11 cellular contexts compared by ENCODE assay signal in the genomic region with DNA sequence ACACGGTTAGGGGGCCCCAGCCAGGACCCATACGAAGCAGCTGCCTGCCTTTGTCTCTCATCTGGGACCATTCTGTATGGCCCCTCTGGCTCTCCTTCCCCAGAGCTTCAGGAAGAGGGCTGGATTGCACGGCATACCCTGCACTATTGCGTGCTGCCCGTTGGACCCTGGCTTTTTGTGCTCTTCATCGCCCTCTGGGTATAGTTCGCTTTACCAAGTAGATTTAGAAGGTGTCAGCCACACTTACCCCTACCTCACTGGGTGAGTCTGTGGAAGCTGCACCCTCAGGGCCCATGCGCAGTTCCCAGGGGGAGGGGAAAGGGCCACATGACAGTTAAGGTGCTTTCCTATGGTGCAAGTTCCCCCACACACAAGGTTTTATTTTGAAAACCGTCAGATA. TPM values are rescaled to one million over a fixed set of nuclear protein-coding genes. Genes with fewer than 3 reads are reported as not detected.
DNase-seq lines count a peak whose midpoint lies in the region; ATAC-seq, FAIRE-seq and TF ChIP-seq lines count a peak whose summit lies in the region.
"Had no signal": no experiment of that assay in that cellular context is flagged by ENCODE, and none has a peak within 500 bp of the region (broad histone marks: within the 10 kb centered on the region; RNA-seq: fewer than 3 reads in every experiment).

No MANE protein-coding gene starts in this region.

- H3K4me1 ChIP-seq in H1 (replicated peaks in 1 of 4; ENCODE audit: control insufficient read depth in 3 of 4, insufficient read depth in 4 of 4, low read length in 3 of 4) (peaks cover 0 to 2% (median 2%) of the 10 kb centered on the region in 4 experiments; a peak in 2 of 7 replicates), skeletal muscle satellite cell (ENCODE audit: control insufficient read depth, insufficient read depth, low read length) (peaks cover 47% of the 10 kb centered on the region)

- H3K14ac ChIP-seq in H1 (ENCODE audit: insufficient read length): no peak overlapping the region

- no peak for TF ChIP-seq POLR2A in H1 (IDR thresholded peaks at IDR 0.05; ENCODE audit: control extremely low read depth in 1 of 2, low read depth in 2 of 2, low read length in 2 of 2)

- no peak overlapping the region; the same call in 1 of the 2 replicates for H2AFZ ChIP-seq in H1 (ENCODE audit: low read length)

- no peak overlapping the region for H3K4ac ChIP-seq in H1 (replicated peaks; ENCODE audit: insufficient read length, low read depth, low read length)

- H3K23me2 ChIP-seq in H1 (ENCODE audit: low read depth, low read length): no peaks in the 10 kb centered on the region; the same call in 1 of the 2 replicates

- H2AK5ac ChIP-seq in H1 (ENCODE audit: low read depth, low read length): no peak overlapping the region

- H3K79me2 ChIP-seq in H1 (ENCODE audit: control insufficient read depth in 1 of 2, insufficient read depth in 2 of 2, low read length in 2 of 2): no peaks in the 10 kb centered on the region

- POLR2A ChIA-PET in H1 (lab: Charles Lee; ENCODE audit: partially characterized antibody): no interaction called here

- H2BK12ac ChIP-seq in H1 (ENCODE audit: low read depth, low read length): no peak overlapping the region

- WGBS in H1 (ENCODE audit: extremely low coverage in 1 of 2, insufficient coverage in 1 of 2, insufficient read length in 1 of 2, insufficient replicate concordance in 2 of 2, low coverage in 1 of 2, low lambda C conversion rate in 2 of 2, missing lambda C conversion rate in 1 of 2), 2 experiments: 39% methylated on average over 9 of the region's 9 CpGs; no CpG with 5 or more reads in 1 of the 2 experiments

- H3K79me1 ChIP-seq in H1 (ENCODE audit: low read depth, low read length): no peaks in the 10 kb centered on the region; the same call in 1 of the 2 replicates

- no peak overlapping the region for H3K4me3 ChIP-seq in H1 (ENCODE audit: extremely low read depth in 1 of 4, insufficient read depth in 2 of 4, low read depth in 3 of 4, low read length in 4 of 4)
- H3K4me3 ChIP-seq in skeletal muscle satellite cell (ENCODE audit: low read length): no peak overlapping the region

- no peak for TF ChIP-seq EP300 in H1 (IDR thresholded peaks at IDR 0.05; ENCODE audit: borderline replicate concordance in 1 of 2, low read depth in 2 of 2, low read length in 2 of 2)

- peak; percentile 30 for DNase-seq in SKM-1 treated with dmso at 0.1 percent for 144 hours (lab: John Stamatoyannopoulos, UW; ENCODE audit: unreplicated experiment)
- no peak for DNase-seq in SKM-1 (lab: John Stamatoyannopoulos, UW; ENCODE audit: unreplicated experiment)
- DNase-seq in NCI-H446 (lab: John Stamatoyannopoulos, UW): peak; percentile 71 to 75
- no peak for DNase-seq in H1 (ENCODE audit: low read depth in 1 of 2, low spot score in 2 of 2)
- DNase-seq in DMS79 treated with DMSO at 0.1 percent for 48 hours (lab: John Stamatoyannopoulos, UW): no peak
- no peak for DNase-seq in NCI-H2081 treated with DMSO at 0.1 percent for 48 hours (lab: John Stamatoyannopoulos, UW)
- DNase-seq: activated naive CD8-positive, alpha-beta T cell treated with anti-CD3 and anti-CD28 coated beads, Interleukin-2, amount 10 ng/mL, durations not matched to agents 7 days and 5 days; erythroblast; stimulated activated CD4-positive, alpha-beta T cell treated with anti-CD3 and anti-CD28 coated beads, Interleukin-2, amount 100 ng/mL, for 48 hours had no signal

- FAIRE-seq in H1 (lab: Jason Lieb, UNC): no peak

- no peak overlapping the region for H4K5ac ChIP-seq in H1 (ENCODE audit: insufficient read length, low read depth, low read length)

- CTCF ChIA-PET in H1 (lab: Charles Lee; ENCODE audit: partially characterized antibody): interaction anchor here (0.6 to 43.8 kb wide), 17 partner anchors 9 to 349 kb away, joined by 3 to 929 read pairs (median 4); a partner anchor contains a TSS

- peak in 1 of 2 experiments; percentile 26; a peak in 2 of 4 replicates for TF ChIP-seq RAD21 in H1 (IDR thresholded peaks at IDR 0.05 in 1 of 2, conservative IDR thresholded peaks at IDR 0.05 in 1 of 2; ENCODE audit: low read depth in 2 of 2, low read length in 2 of 2)

- no peak overlapping the region for H4K91ac ChIP-seq in H1 (replicated peaks; ENCODE audit: insufficient read length, low read length)

- no peak overlapping the region for H4K8ac ChIP-seq in H1 (ENCODE audit: extremely low read depth, insufficient read depth, low read length)

- no peak for ATAC-seq in GM18517 (IDR thresholded peaks at IDR 0.05; ENCODE audit: unreplicated experiment)

- no peak overlapping the region for H3K23ac ChIP-seq in H1 (ENCODE audit: insufficient read length)

- no peak overlapping the region for H2BK15ac ChIP-seq in H1 (ENCODE audit: low read length)

- H3K9me3 ChIP-seq in H1 (ENCODE audit: insufficient read depth in 2 of 2, low read depth in 1 of 2, low read length in 1 of 2) (no peaks in the 10 kb centered on the region), skeletal muscle satellite cell (replicated peaks; ENCODE audit: low read length) (no peaks in the 10 kb centered on the region)

- H2BK5ac ChIP-seq in H1 (ENCODE audit: low read depth, low read length): no peak overlapping the region

- H3K18ac ChIP-seq in H1 (ENCODE audit: extremely low read depth, low read length): no peak overlapping the region

- H3K9ac ChIP-seq in H1 (replicated peaks in 1 of 4; ENCODE audit: extremely low read depth in 1 of 4, low read depth in 3 of 4, low read length in 3 of 4) (no peak overlapping the region), skeletal muscle satellite cell (ENCODE audit: low read depth, low read length) (no peak overlapping the region)

- no peak overlapping the region for H3K4me2 ChIP-seq in H1 (ENCODE audit: insufficient read depth in 1 of 2, low read depth in 2 of 2, low read length in 2 of 2)
- peak overlapping the region; percentile 3 for H3K4me2 ChIP-seq in skeletal muscle satellite cell (ENCODE audit: low read length)

- H2BK20ac ChIP-seq in H1 (ENCODE audit: low read length): no peak overlapping the region

- H3K36me3 ChIP-seq in H1 (ENCODE audit: control insufficient read depth in 2 of 4, insufficient read depth in 4 of 4, low read length in 3 of 4) (no peaks in the 10 kb centered on the region), skeletal muscle satellite cell (ENCODE audit: insufficient read depth, low read length) (no peaks in the 10 kb centered on the region)

- TF ChIP-seq CTCF in H1 (IDR thresholded peaks at IDR 0.05; ENCODE audit: control extremely low read depth in 1 of 3, insufficient read depth in 1 of 3, low read depth in 1 of 3, low read length in 3 of 3): peak; percentile 37 to 48 (median 46)

- no peak overlapping the region for H2BK120ac ChIP-seq in H1 (replicated peaks; ENCODE audit: low read depth, low read length)

- H3K27me3 ChIP-seq in H1 (replicated peaks in 1 of 4; ENCODE audit: control insufficient read depth in 3 of 4, extremely low read depth in 1 of 4, insufficient read depth in 3 of 4, low read length in 3 of 4): peaks cover 0 to 7% (median 4%) of the 10 kb centered on the region in 4 experiments; a peak in 6 of 7 replicates
- no peaks in the 10 kb centered on the region for H3K27me3 ChIP-seq in skeletal muscle satellite cell (ENCODE audit: control insufficient read depth, insufficient read depth, low read length)

- no peak overlapping the region for H3K27ac ChIP-seq in H1 (ENCODE audit: low read depth, low read length)

- no peak overlapping the region for H3K56ac ChIP-seq in H1 (replicated peaks; ENCODE audit: insufficient read length, low read depth, low read length)

- H4K20me1 ChIP-seq in H1 (replicated peaks in 1 of 2; ENCODE audit: control insufficient read depth in 1 of 2, insufficient read depth in 2 of 2, low read length in 2 of 2): no peaks in the 10 kb centered on the region

TF ChIP-seq in H1, 55 proteins besides CTCF, POLR2A, EP300 and RAD21 (continues in another document):
- TF ChIP-seq NRF1 (IDR thresholded peaks at IDR 0.05; ENCODE audit: low read depth, low read length) (no peak), KDM1A (IDR thresholded peaks at IDR 0.05; ENCODE audit: borderline replicate concordance, low read length) (no peak), TAF1 (IDR thresholded peaks at IDR 0.05; ENCODE audit: low read depth, low read length) (no peak), BCL11A (IDR thresholded peaks at IDR 0.05; ENCODE audit: low read depth in 2 of 2, low read length in 2 of 2) (no peak), JUND (IDR thresholded peaks at IDR 0.05; ENCODE audit: low read length) (no peak), SIRT6 (IDR thresholded peaks at IDR 0.05; ENCODE audit: low read length) (no peak), PHF8 (conservative IDR thresholded peaks at IDR 0.05; ENCODE audit: low read depth, low read length) (no peak), EGR1 (IDR thresholded peaks at IDR 0.05; ENCODE audit: borderline replicate concordance, low read depth, low read length) (no peak), RNF2 (IDR thresholded peaks at IDR 0.05; ENCODE audit: borderline replicate concordance, low read depth, low read length, missing control alignments, poor library complexity, severe bottlenecking) (no peak), SP4 (IDR thresholded peaks at IDR 0.05; ENCODE audit: low read length) (no peak), BRCA1 (IDR thresholded peaks at IDR 0.05; ENCODE audit: low read depth, low read length) (no peak), KDM4A (IDR thresholded peaks at IDR 0.05; ENCODE audit: low read depth, low read length, severe bottlenecking) (no peak)

RNA-seq across cellular contexts. Expression of a gene that starts 7.2 kb away (rescaled TPM):
- total RNA-seq in H1 (2021; fragmentation: NEBNext Ultra II Directional; extraction: Animal tissue kit (Norgen Biotek cat#: 25700)): 42.7 and 43.6 TPM in 2 replicates
- 9.9 and 12.2 TPM in 2 replicates for polyA plus RNA-seq in H1 (2011; rRNA removed)
- polyA plus RNA-seq in H1 (2011; cell fraction: cytosol; rRNA removed): 6.1 TPM
- polyA plus RNA-seq in H1 (2011; cell fraction: nucleus; rRNA removed): 21.8 TPM
- polyA plus RNA-seq in H1 (2012, experiment 1 of 2): 18.4 to 24.2 TPM (median 23.3 TPM) in 4 replicates
- 6.4 TPM for polyA plus RNA-seq in H1 (2012, experiment 2 of 2)
- polyA plus RNA-seq in H1 (2013, experiment 1 of 2): 16.4 TPM
- 14.6 TPM for polyA plus RNA-seq in H1 (2013, experiment 2 of 2)
- 23.8 and 26.1 TPM in 2 replicates for polyA minus RNA-seq in H1 (2011; rRNA and poly(A)+ RNA removed)
- polyA minus RNA-seq in H1 (2011; cell fraction: cytosol; rRNA and poly(A)+ RNA removed): 24.7 TPM
- 27.6 TPM for polyA minus RNA-seq in H1 (2011; cell fraction: nucleus; rRNA and poly(A)+ RNA removed)
- total RNA-seq in skeletal muscle satellite cell (2012; rRNA removed): 43.9 and 60.7 TPM in 2 replicates

RNA-seq across cellular contexts. Expression of a gene that starts 39.2 kb away (rescaled TPM):
- 22.3 and 24.1 TPM in 2 replicates for total RNA-seq in H1 (2021; fragmentation: NEBNext Ultra II Directional; extraction: Animal tissue kit (Norgen Biotek cat#: 25700))
- 13.2 and 14.2 TPM in 2 replicates for polyA plus RNA-seq in H1 (2011; rRNA removed)
- polyA plus RNA-seq in H1 (2011; cell fraction: cytosol; rRNA removed): 13.4 TPM
- polyA plus RNA-seq in H1 (2011; cell fraction: nucleus; rRNA removed): 14.7 TPM
- 12.4 to 15.0 TPM (median 13.8 TPM) in 4 replicates for polyA plus RNA-seq in H1 (2012, experiment 1 of 2)
- polyA plus RNA-seq in H1 (2012, experiment 2 of 2): 20.3 TPM
- polyA plus RNA-seq in H1 (2013, experiment 1 of 2): 15.9 TPM
- polyA plus RNA-seq in H1 (2013, experiment 2 of 2): 15.4 TPM
- polyA minus RNA-seq in H1 (2011; rRNA and poly(A)+ RNA removed): 10.5 and 12.6 TPM in 2 replicates
- 9.5 TPM for polyA minus RNA-seq in H1 (2011; cell fraction: cytosol; rRNA and poly(A)+ RNA removed)
- 9.3 TPM for polyA minus RNA-seq in H1 (2011; cell fraction: nucleus; rRNA and poly(A)+ RNA removed)
- total RNA-seq in skeletal muscle satellite cell (2012; rRNA removed): 169 and 175 TPM in 2 replicates

Comparison
In these comparisons a context has a peak if more than half of its experiments do, and no peak if none do; other contexts are left out.
1. DNase-seq: peak in SKM-1 treated with dmso at 0.1 percent for 144 hours (single experiment) and NCI-H446 (2 of 2); none in SKM-1 (single experiment), H1 (0 of 2), DMS79 treated with DMSO at 0.1 percent for 48 hours (single experiment) and NCI-H2081 treated with DMSO at 0.1 percent for 48 hours (single experiment).